In genomic region chr5:53350991-53351770, GRCh38 we compare ENCODE assay signal across 22 cellular contexts.
DNase-seq lines count a peak whose midpoint lies in the region; ATAC-seq, FAIRE-seq and TF ChIP-seq lines count a peak whose summit lies in the region.
"Had no signal": no experiment of that assay in that cellular context is flagged by ENCODE, and none has a peak within 500 bp of the region (broad histone marks: within the 10 kb centered on the region; RNA-seq: fewer than 3 reads in every experiment).

No MANE protein-coding gene starts in this region.

- H3K9me3 ChIP-seq in osteoblast (ENCODE audit: low read depth, low read length) (no peaks in the 10 kb centered on the region), neuronal stem cell (replicated peaks in 1 of 2; ENCODE audit: control insufficient read depth in 2 of 2, insufficient read depth in 1 of 2, low read depth in 1 of 2, low read length in 2 of 2) (no peaks in the 10 kb centered on the region), HAP-1 (no peaks in the 10 kb centered on the region)

- H3K23ac ChIP-seq in neuronal stem cell (ENCODE audit: low read depth, low read length, poor library complexity) = no peak overlapping the region

- H3K4me3 Mint-ChIP-seq in activated CD4-positive, alpha-beta T cell treated with anti-CD3 and anti-CD28 coated beads for 36 hours = no peak overlapping the region
- H3K4me3 Mint-ChIP-seq: activated B cell treated with CpG ODN at 0.5 μM for 24 hours; activated CD4-positive, alpha-beta memory T cell treated with anti-CD3 and anti-CD28 coated beads, Interleukin-2, amount 10 ng/mL, durations not matched to agents 7 days and 5 days; IgD-negative memory B cell; natural killer cell had no signal

- H3K27me3 Mint-ChIP-seq in activated CD4-positive, alpha-beta T cell treated with anti-CD3 and anti-CD28 coated beads for 36 hours = peaks cover 3% of the 10 kb centered on the region
- H3K27me3 Mint-ChIP-seq: activated B cell treated with CpG ODN at 0.5 μM for 24 hours, IgD-negative memory B cell had no signal

- no peak overlapping the region for H2BK120ac ChIP-seq in neuronal stem cell (ENCODE audit: low read depth, low read length)

- no peak overlapping the region for H3K9ac ChIP-seq in neuronal stem cell (ENCODE audit: low read depth, low read length, poor library complexity)

- H4K91ac ChIP-seq in neuronal stem cell (ENCODE audit: low read depth, low read length, poor library complexity) = no peak overlapping the region

- no peaks in the 10 kb centered on the region for H3K36me3 Mint-ChIP-seq in activated CD4-positive, alpha-beta T cell treated with anti-CD3 and anti-CD28 coated beads for 36 hours (ENCODE audit: low read depth)
- H3K36me3 Mint-ChIP-seq: IgD-negative memory B cell, natural killer cell had no signal

- H4K20me1 ChIP-seq in osteoblast (ENCODE audit: insufficient read depth, low read length) = no peaks in the 10 kb centered on the region

- no CpG with 5 or more reads among the region's 4 CpGs for WGBS in neuronal stem cell (ENCODE audit: extremely low coverage in 2 of 2, insufficient read length in 2 of 2, insufficient replicate concordance in 1 of 2), 2 donors

- H3K4me1 ChIP-seq in osteoblast (ENCODE audit: insufficient read depth, low read length) (peaks cover 15% of the 10 kb centered on the region), neuronal stem cell (ENCODE audit: control insufficient read depth in 2 of 2, insufficient read depth in 1 of 2, low read depth in 1 of 2, low read length in 2 of 2) (no peaks in the 10 kb centered on the region), HAP-1 (no peaks in the 10 kb centered on the region)

- peak; percentile 39 for DNase-seq in EH (ENCODE audit: low read depth)
- peak; percentile 12 for DNase-seq in MV-4-11 (lab: John Stamatoyannopoulos, UW)
- DNase-seq in bronchial epithelial cell (ENCODE audit: low read depth) = peak; percentile 72
- no peak for DNase-seq in osteoblast (ENCODE audit: insufficient read length, low spot score, missing footprints)
- no peak for DNase-seq in activated CD4-positive, alpha-beta T cell treated with anti-CD3 and anti-CD28 coated beads for 36 hours
- no peak for DNase-seq in NCI-H1694 (lab: John Stamatoyannopoulos, UW)
- DNase-seq in neuronal stem cell (ENCODE audit: low spot score) = no peak
- no peak for DNase-seq in HAP-1 (ENCODE audit: low spot score in 2 of 2)
- DNase-seq: activated B cell treated with CpG ODN at 0.5 μM for 24 hours; activated CD4-positive, alpha-beta memory T cell treated with anti-CD3 and anti-CD28 coated beads, Interleukin-2, amount 10 ng/mL, durations not matched to agents 7 days and 5 days; activated naive CD4-positive, alpha-beta T cell; activated T-cell treated with anti-CD3 and anti-CD28 coated beads, Interleukin-2, amount 50 U/mL, for 1 hour; amniotic stem cell; DMS79; MG63; natural killer cell; NCI-H146; NCI-H446 treated with DMSO at 0.1 percent for 48 hours; stimulated activated CD4-positive, alpha-beta T cell treated with anti-CD3 and anti-CD28 coated beads, Interleukin-2, amount 100 ng/mL, for 24 hours; stimulated activated naive CD4-positive, alpha-beta T cell had no signal

- H3K79me1 ChIP-seq in neuronal stem cell (ENCODE audit: low read depth, low read length) = no peaks in the 10 kb centered on the region

- H3K4ac ChIP-seq in neuronal stem cell (ENCODE audit: low read length) = no peak overlapping the region

- FAIRE-seq in bronchial epithelial cell (lab: Jason Lieb, UNC) = no peak

- POLR2A ChIA-PET in activated CD4-positive, alpha-beta T cell treated with anti-CD3 and anti-CD28 coated beads for 36 hours (lab: Charles Lee) = interaction anchor here (0.5 kb wide), 1 partner anchor 909 kb away, joined by 3 read pairs; no protein-coding TSS in a partner anchor

- no peak for ATAC-seq in activated CD4-positive, alpha-beta T cell treated with anti-CD3 and anti-CD28 coated beads for 36 hours
- ATAC-seq: natural killer cell, Panc1 had no signal

- H2BK5ac ChIP-seq in neuronal stem cell (ENCODE audit: low read length) = no peak overlapping the region

- no peak overlapping the region for H2BK12ac ChIP-seq in neuronal stem cell (ENCODE audit: low read length)

- no peak overlapping the region for H3K14ac ChIP-seq in neuronal stem cell (ENCODE audit: low read length)

- H3K4me3 ChIP-seq in bronchial epithelial cell (ENCODE audit: low read depth, low read length) (no peak overlapping the region), osteoblast (ENCODE audit: insufficient read depth, low read length) (no peak overlapping the region), neuronal stem cell (ENCODE audit: low read length in 2 of 2) (no peak overlapping the region), HAP-1 (no peak overlapping the region)
- H3K4me3 ChIP-seq: MG63 had no signal

- CTCF ChIA-PET in activated CD4-positive, alpha-beta T cell treated with anti-CD3 and anti-CD28 coated beads for 36 hours (lab: Charles Lee) = interaction anchor here (0.5 kb wide), 1 partner anchor 309 kb away, joined by 3 read pairs; no protein-coding TSS in a partner anchor

- TF ChIP-seq CTCF in bronchial epithelial cell (IDR thresholded peaks at IDR 0.05; ENCODE audit: insufficient read depth, low read length, severe bottlenecking) = no peak
- TF ChIP-seq CTCF in osteoblast (IDR thresholded peaks at IDR 0.05; ENCODE audit: extremely low read depth, low read depth, low read length) = peak; percentile 11

- H3K4me2 ChIP-seq in osteoblast (ENCODE audit: insufficient read depth, low read length) = no peak overlapping the region
- H3K4me2 ChIP-seq in neuronal stem cell (ENCODE audit: insufficient read depth, low read length, poor library complexity, severe bottlenecking) = no peak overlapping the region

- H3K27ac ChIP-seq in osteoblast (ENCODE audit: low read depth, low read length) (no peak overlapping the region), neuronal stem cell (replicated peaks; ENCODE audit: low read length) (no peak overlapping the region)

- no peaks in the 10 kb centered on the region for H3K36me3 ChIP-seq in bronchial epithelial cell (ENCODE audit: control insufficient read depth, insufficient read depth, low read length)
- no peaks in the 10 kb centered on the region for H3K36me3 ChIP-seq in osteoblast (ENCODE audit: insufficient read depth, low read length)
- no peaks in the 10 kb centered on the region for H3K36me3 ChIP-seq in neuronal stem cell (replicated peaks in 1 of 2; ENCODE audit: control insufficient read depth in 2 of 2, insufficient read depth in 2 of 2, low read length in 2 of 2)
- no peaks in the 10 kb centered on the region for H3K36me3 ChIP-seq in HAP-1 (replicated peaks)
- H3K36me3 ChIP-seq: MG63 had no signal

- H3K79me2 ChIP-seq in osteoblast (ENCODE audit: insufficient read depth, low read length) = no peaks in the 10 kb centered on the region

- in situ Hi-C loops in HAP-1 (cut with MboI; ENCODE audit: low sequenced_read_pairs) = no loop called here

- H3K27ac Mint-ChIP-seq in activated CD4-positive, alpha-beta T cell treated with anti-CD3 and anti-CD28 coated beads for 36 hours = no peak overlapping the region
- H3K27ac Mint-ChIP-seq: activated B cell treated with CpG ODN at 0.5 μM for 24 hours; activated CD4-positive, alpha-beta memory T cell treated with anti-CD3 and anti-CD28 coated beads, Interleukin-2, amount 10 ng/mL, durations not matched to agents 7 days and 5 days; IgD-negative memory B cell; natural killer cell had no signal

- H2BK15ac ChIP-seq in neuronal stem cell (ENCODE audit: low read length) = no peak overlapping the region

- H4K8ac ChIP-seq in neuronal stem cell (ENCODE audit: low read depth, low read length) = no peak overlapping the region

- H3K27me3 ChIP-seq in bronchial epithelial cell (ENCODE audit: control insufficient read depth, insufficient read depth, low read length) = no peaks in the 10 kb centered on the region
- no peaks in the 10 kb centered on the region for H3K27me3 ChIP-seq in osteoblast (ENCODE audit: insufficient read depth, low read length)
- H3K27me3 ChIP-seq in neuronal stem cell (ENCODE audit: control insufficient read depth in 3 of 3, insufficient read depth in 3 of 3, low read depth in 1 of 3, low read length in 3 of 3) = no peaks in the 10 kb centered on the region
- 0 out of 2 replicates have a peak, but pooled peaks cover 2% of the 10 kb centered on the region for H3K27me3 ChIP-seq in HAP-1 (ENCODE audit: low read depth)
- H3K27me3 ChIP-seq: MG63 had no signal

- H3K18ac ChIP-seq in neuronal stem cell (ENCODE audit: low read length) = no peak overlapping the region

- H2AK5ac ChIP-seq in neuronal stem cell (ENCODE audit: low read depth, low read length) = no peak overlapping the region

- H2AFZ ChIP-seq in osteoblast (ENCODE audit: low read length) (peak overlapping the region; percentile 27), neuronal stem cell (ENCODE audit: low read length) (no peak overlapping the region)

- intact Hi-C loops in activated CD4-positive, alpha-beta T cell treated with anti-CD3 and anti-CD28 coated beads for 36 hours (cut with DNase I, micrococcal nuclease) = no loop called here

- H3K4me1 Mint-ChIP-seq in activated CD4-positive, alpha-beta T cell treated with anti-CD3 and anti-CD28 coated beads for 36 hours = no peaks in the 10 kb centered on the region
- H3K4me1 Mint-ChIP-seq: activated B cell treated with CpG ODN at 0.5 μM for 24 hours; activated CD4-positive, alpha-beta memory T cell treated with anti-CD3 and anti-CD28 coated beads, Interleukin-2, amount 10 ng/mL, durations not matched to agents 7 days and 5 days; IgD-negative memory B cell; natural killer cell had no signal

- H3K9me3 Mint-ChIP-seq in activated CD4-positive, alpha-beta T cell treated with anti-CD3 and anti-CD28 coated beads for 36 hours (ENCODE audit: low read depth) = no peaks in the 10 kb centered on the region
- H3K9me3 Mint-ChIP-seq: activated CD4-positive, alpha-beta memory T cell treated with anti-CD3 and anti-CD28 coated beads, Interleukin-2, amount 10 ng/mL, durations not matched to agents 7 days and 5 days had no signal

Comparison
In these comparisons a context has a peak if more than half of its experiments do, and no peak if none do; other contexts are left out.
1. DNase-seq: peak in EH (single experiment), MV-4-11 (single experiment) and bronchial epithelial cell (single experiment); none in osteoblast (single experiment), activated CD4-positive, alpha-beta T cell treated with anti-CD3 and anti-CD28 coated beads for 36 hours (single experiment), NCI-H1694 (single experiment), neuronal stem cell (single experiment) and HAP-1 (0 of 2).